10 cellular contexts compared by ENCODE assay signal in the genomic region with DNA sequence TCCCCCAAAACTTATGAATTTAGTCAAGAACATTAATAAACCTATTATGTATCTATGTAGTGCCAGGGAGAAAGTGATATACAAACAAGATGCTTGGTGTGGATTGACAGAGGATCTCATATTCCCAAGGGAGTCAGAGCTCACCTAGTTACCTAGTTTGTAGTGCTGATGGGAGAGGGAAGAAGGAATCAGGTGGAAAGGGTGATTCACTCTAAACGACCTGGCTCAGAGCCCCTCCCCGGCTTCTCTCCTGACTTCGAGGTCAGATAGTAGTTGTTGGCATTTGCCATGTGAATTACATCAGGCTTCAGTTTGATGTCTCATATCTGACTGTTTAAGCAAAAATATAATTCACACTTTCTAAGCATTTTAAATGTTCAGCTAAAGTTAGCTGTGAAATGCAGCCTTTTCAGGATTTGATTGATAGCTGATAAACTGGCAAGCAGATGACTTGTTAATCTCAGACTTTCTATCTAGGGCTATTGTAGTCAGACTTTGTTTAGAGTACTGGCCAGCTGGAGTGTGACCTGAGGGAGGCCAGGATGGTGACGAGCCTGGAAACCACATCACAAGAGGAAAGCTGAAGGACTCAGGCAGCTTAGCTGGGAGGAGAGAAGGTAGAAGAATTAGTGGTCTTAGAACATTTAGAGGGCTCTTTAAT.
DNase-seq lines count a peak whose midpoint lies in the region; ATAC-seq and TF ChIP-seq lines count a peak whose summit lies in the region.
"Had no signal": no experiment of that assay in that cellular context is flagged by ENCODE, and none has a peak within 500 bp of the region (broad histone marks: within the 10 kb centered on the region; RNA-seq: fewer than 3 reads in every experiment).

No MANE protein-coding gene starts in this region.

- H3K27me3 Mint-ChIP-seq in activated CD4-positive, alpha-beta T cell treated with anti-CD3 and anti-CD28 coated beads, Interleukin-2, amount 10 ng/mL, durations not matched to agents 24 days and 14 days = no peaks in the 10 kb centered on the region
- peaks cover 0 to 1% (median 0%) of the 10 kb centered on the region in 3 donors for H3K27me3 Mint-ChIP-seq in CD14-positive monocyte (ENCODE audit: low read depth in 3 of 3)

- H3K4me3 Mint-ChIP-seq in activated CD4-positive, alpha-beta T cell treated with anti-CD3 and anti-CD28 coated beads, Interleukin-2, amount 10 ng/mL, durations not matched to agents 24 days and 14 days = no peak overlapping the region
- no peak overlapping the region for H3K4me3 Mint-ChIP-seq in CD14-positive monocyte

- no peak for DNase-seq in activated CD4-positive, alpha-beta T cell treated with anti-CD3 and anti-CD28 coated beads, Interleukin-2, amount 10 ng/mL, durations not matched to agents 24 days and 14 days
- no peak for DNase-seq in activated CD4-positive, alpha-beta T cell treated with anti-CD3 and anti-CD28 coated beads for 48 hours
- DNase-seq in RWPE1 (ENCODE audit: low spot score) (peak; percentile 11), fibroblast of villous mesenchyme (ENCODE audit: low read depth) (peak; percentile 38), prostate gland (ENCODE audit: low spot score) (no peak), CD14-positive monocyte (ENCODE audit: low spot score) (no peak)
- no peak for DNase-seq in activated CD8-positive, alpha-beta memory T cell treated with anti-CD3 and anti-CD28 coated beads for 24 hours
- DNase-seq: effector CD8-positive, alpha-beta T cell; NCI-H2171 had no signal

- no peak overlapping the region for H3K4me3 ChIP-seq in fibroblast of villous mesenchyme (ENCODE audit: low read depth, low read length)
- no peak overlapping the region for H3K4me3 ChIP-seq in prostate gland

- H3K36me3 ChIP-seq in prostate gland = no peaks in the 10 kb centered on the region

- H3K4me1 ChIP-seq in prostate gland (replicated peaks) = no peaks in the 10 kb centered on the region

- CTCF ChIA-PET in RWPE1 (lab: Yijun Ruan, JAX) = no interaction called here

- POLR2A ChIA-PET in RWPE1 (lab: Yijun Ruan, JAX; ENCODE audit: low non-redundant PET) = no interaction called here

- no peaks in the 10 kb centered on the region for H3K4me1 Mint-ChIP-seq in activated CD4-positive, alpha-beta T cell treated with anti-CD3 and anti-CD28 coated beads, Interleukin-2, amount 10 ng/mL, durations not matched to agents 24 days and 14 days
- H3K4me1 Mint-ChIP-seq in CD14-positive monocyte = peaks cover 11% of the 10 kb centered on the region

- H3K9me3 Mint-ChIP-seq in activated CD4-positive, alpha-beta T cell treated with anti-CD3 and anti-CD28 coated beads, Interleukin-2, amount 10 ng/mL, durations not matched to agents 24 days and 14 days = peaks cover 10% of the 10 kb centered on the region
- peaks cover 0 to 8% (median 6%) of the 10 kb centered on the region in 7 donors for H3K9me3 Mint-ChIP-seq in CD14-positive monocyte

- 38% methylated on average over 4 of the region's 4 CpGs for WGBS in prostate gland

- H3K36me3 Mint-ChIP-seq in activated CD4-positive, alpha-beta T cell treated with anti-CD3 and anti-CD28 coated beads, Interleukin-2, amount 10 ng/mL, durations not matched to agents 24 days and 14 days (ENCODE audit: low read depth) = peaks cover 21% of the 10 kb centered on the region
- peaks cover 0 to 2% of the 10 kb centered on the region in 2 donors for H3K36me3 Mint-ChIP-seq in CD14-positive monocyte

- intact Hi-C loops in activated CD4-positive, alpha-beta T cell treated with anti-CD3 and anti-CD28 coated beads, Interleukin-2, amount 10 ng/mL, durations not matched to agents 24 days and 14 days (cut with micrococcal nuclease) = no loop called here
- intact Hi-C loops in prostate gland (cut with DNase I) (no loop called here), CD14-positive monocyte (cut with micrococcal nuclease) (no loop called here)

- no peak for TF ChIP-seq POLR2A in prostate gland (IDR thresholded peaks at IDR 0.05)

- no peaks in the 10 kb centered on the region for H3K27me3 ChIP-seq in prostate gland (replicated peaks; ENCODE audit: insufficient read depth)

- H3K27ac ChIP-seq in RWPE1 (no peak overlapping the region), prostate gland (peak overlapping the region; percentile 42 to 43)

- TF ChIP-seq CTCF in RWPE1 (conservative IDR thresholded peaks at IDR 0.05; ENCODE audit: low read depth) (no peak), fibroblast of villous mesenchyme (IDR thresholded peaks at IDR 0.05; ENCODE audit: insufficient read depth, low read depth, low read length) (no peak), prostate gland (IDR thresholded peaks at IDR 0.05) (no peak), CD14-positive monocyte (IDR thresholded peaks at IDR 0.05) (no peak)

- peak overlapping the region; percentile 41 for H3K27ac Mint-ChIP-seq in activated CD4-positive, alpha-beta T cell treated with anti-CD3 and anti-CD28 coated beads, Interleukin-2, amount 10 ng/mL, durations not matched to agents 24 days and 14 days
- H3K27ac Mint-ChIP-seq in CD14-positive monocyte = no peak overlapping the region

- no peak for ATAC-seq in HG02623 (IDR thresholded peaks at IDR 0.05; ENCODE audit: unreplicated experiment)

- no peaks in the 10 kb centered on the region for H3K9me3 ChIP-seq in prostate gland

Comparison
In these comparisons a context has a peak if more than half of its experiments do, and no peak if none do; other contexts are left out.
1. DNase-seq: peak in RWPE1 (single experiment) and fibroblast of villous mesenchyme (single experiment); none in activated CD4-positive, alpha-beta T cell treated with anti-CD3 and anti-CD28 coated beads, Interleukin-2, amount 10 ng/mL, durations not matched to agents 24 days and 14 days (single experiment), activated CD4-positive, alpha-beta T cell treated with anti-CD3 and anti-CD28 coated beads for 48 hours (single experiment), prostate gland (single experiment), activated CD8-positive, alpha-beta memory T cell treated with anti-CD3 and anti-CD28 coated beads for 24 hours (single experiment) and CD14-positive monocyte (single experiment).